Comparison of ENCODE assay signal across 1 cellular context in the genomic region with DNA sequence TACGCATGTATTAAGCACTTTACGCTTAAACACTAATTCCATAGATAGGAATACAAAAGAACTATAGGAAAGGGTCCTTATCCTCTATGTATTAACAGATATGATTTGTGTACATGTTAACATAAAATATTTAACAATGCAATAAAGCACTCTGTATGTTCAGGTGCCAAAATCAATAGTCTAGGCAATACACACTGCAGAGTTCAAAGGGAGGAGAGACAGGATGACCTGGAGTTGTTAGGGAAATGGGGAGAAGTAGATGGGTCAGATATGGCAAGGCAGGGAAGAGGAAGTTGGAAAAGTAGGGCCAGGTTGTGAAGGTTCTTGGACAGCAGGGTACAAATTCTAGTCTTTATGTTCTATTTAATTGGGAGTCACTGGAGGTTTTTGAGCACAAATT.
TF ChIP-seq lines count a peak whose summit lies in the region.

No MANE protein-coding gene starts in this region.

TF ChIP-seq in HepG2, 621 proteins besides CTCF, POLR2A, EP300 and RAD21:
- TF ChIP-seq ATF1 (CRISPR knock-in tag; IDR thresholded peaks at IDR 0.05) (no peak), TMF1 (CRISPR knock-in tag; IDR thresholded peaks at IDR 0.05; ENCODE audit: low read depth) (no peak), ZMAT3 (CRISPR knock-in tag; conservative IDR thresholded peaks at IDR 0.05) (no peak), HHEX (CRISPR knock-in tag; IDR thresholded peaks at IDR 0.05) (peak; percentile 65; the same call in 1 of the 2 replicates), SCMH1 (CRISPR knock-in tag; IDR thresholded peaks at IDR 0.05; ENCODE audit: borderline replicate concordance) (no peak), CREB1 (IDR thresholded peaks at IDR 0.05) (no peak), CREB1 (CRISPR knock-in tag; IDR thresholded peaks at IDR 0.05) (no peak), ZNF616 (CRISPR knock-in tag; IDR thresholded peaks at IDR 0.05; ENCODE audit: low read depth) (no peak), TFAP4 (IDR thresholded peaks at IDR 0.05; ENCODE audit: borderline replicate concordance, low read depth) (no peak), ZNF138 (CRISPR knock-in tag; IDR thresholded peaks at IDR 0.05; ENCODE audit: low read depth) (no peak), ZBTB10 (CRISPR knock-in tag; IDR thresholded peaks at IDR 0.05; ENCODE audit: borderline replicate concordance) (no peak), ZFP1 (CRISPR knock-in tag; IDR thresholded peaks at IDR 0.05) (no peak), TCF7 (IDR thresholded peaks at IDR 0.05; ENCODE audit: low read depth) (peak; percentile 32; the same call in 1 of the 2 replicates), ONECUT2 (CRISPR knock-in tag; IDR thresholded peaks at IDR 0.05) (peak; percentile 68), ZNF792 (CRISPR knock-in tag; IDR thresholded peaks at IDR 0.05) (no peak), TBX3 (IDR thresholded peaks at IDR 0.05; ENCODE audit: borderline replicate concordance) (peak; percentile 11; the same call in 1 of the 2 replicates), SMAD9 (CRISPR knock-in tag; IDR thresholded peaks at IDR 0.05) (no peak), HOXA3 (CRISPR knock-in tag; IDR thresholded peaks at IDR 0.05) (no peak), ZNF609 (CRISPR knock-in tag; IDR thresholded peaks at IDR 0.05; ENCODE audit: borderline replicate concordance) (0 out of 2 replicates have a peak, but pooled peaks have one; percentile 13), ARID2 (CRISPR knock-in tag; IDR thresholded peaks at IDR 0.05; ENCODE audit: borderline replicate concordance) (no peak), TEAD3 (CRISPR knock-in tag; optimal IDR thresholded peaks at IDR 0.05; ENCODE audit: borderline replicate concordance) (no peak), MED8 (CRISPR knock-in tag; IDR thresholded peaks at IDR 0.05; ENCODE audit: insufficient replicate concordance) (no peak), ZNF501 (CRISPR knock-in tag; IDR thresholded peaks at IDR 0.05) (no peak), ZNF207 (IDR thresholded peaks at IDR 0.05; ENCODE audit: borderline replicate concordance) (no peak), ZNF510 (CRISPR knock-in tag; IDR thresholded peaks at IDR 0.05; ENCODE audit: low read depth) (no peak), U2AF2 (IDR thresholded peaks at IDR 0.05; ENCODE audit: low read depth, low read length) (no peak)
- TF ChIP-seq, protein P1, sequence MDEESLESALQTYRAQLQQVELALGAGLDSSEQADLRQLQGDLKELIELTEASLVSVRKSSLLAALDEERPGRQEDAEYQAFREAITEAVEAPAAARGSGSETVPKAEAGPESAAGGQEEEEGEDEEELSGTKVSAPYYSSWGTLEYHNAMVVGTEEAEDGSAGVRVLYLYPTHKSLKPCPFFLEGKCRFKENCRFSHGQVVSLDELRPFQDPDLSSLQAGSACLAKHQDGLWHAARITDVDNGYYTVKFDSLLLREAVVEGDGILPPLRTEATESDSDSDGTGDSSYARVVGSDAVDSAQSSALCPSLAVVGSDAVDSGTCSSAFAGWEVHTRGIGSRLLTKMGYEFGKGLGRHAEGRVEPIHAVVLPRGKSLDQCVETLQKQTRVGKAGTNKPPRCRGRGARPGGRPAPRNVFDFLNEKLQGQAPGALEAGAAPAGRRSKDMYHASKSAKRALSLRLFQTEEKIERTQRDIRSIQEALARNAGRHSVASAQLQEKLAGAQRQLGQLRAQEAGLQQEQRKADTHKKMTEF (CRISPR knock-in tag; IDR thresholded peaks at IDR 0.05), result no peak
- TF ChIP-seq, protein P2, sequence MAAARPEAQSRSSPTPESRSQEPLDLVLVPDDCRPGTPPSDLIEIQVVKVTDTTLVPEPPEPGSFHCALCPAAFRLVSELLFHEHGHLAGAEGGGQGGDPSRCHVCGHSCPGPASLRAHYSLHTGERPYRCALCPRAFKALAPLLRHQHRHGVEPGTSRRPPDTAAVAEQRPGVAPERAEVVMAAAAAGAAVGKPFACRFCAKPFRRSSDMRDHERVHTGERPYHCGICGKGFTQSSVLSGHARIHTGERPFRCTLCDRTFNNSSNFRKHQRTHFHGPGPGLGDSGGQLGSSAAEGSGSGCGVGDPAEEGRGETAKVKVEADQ (CRISPR knock-in tag; IDR thresholded peaks at IDR 0.05; ENCODE audit: borderline replicate concordance), result no peak
